In genomic region chr2:108640731-108641130, GRCh38 we compare ENCODE assay signal across 10 cellular contexts.
DNase-seq lines count a peak whose midpoint lies in the region; ATAC-seq, FAIRE-seq and TF ChIP-seq lines count a peak whose summit lies in the region.
"Had no signal": no experiment of that assay in that cellular context is flagged by ENCODE, and none has a peak within 500 bp of the region (broad histone marks: within the 10 kb centered on the region; RNA-seq: fewer than 3 reads in every experiment).

No MANE protein-coding gene starts in this region.

- TF ChIP-seq POLR2A in NB4 (IDR thresholded peaks at IDR 0.05; ENCODE audit: extremely low read depth, insufficient read length) = no peak

- H3K36me3 ChIP-seq in pancreas = no peaks in the 10 kb centered on the region

- no peak for ATAC-seq in pancreas
- ATAC-seq in GM18861 (IDR thresholded peaks at IDR 0.05; ENCODE audit: unreplicated experiment) = no peak

- H3K27ac ChIP-seq in pancreas = no peak overlapping the region

- no peaks in the 10 kb centered on the region for H3K27me3 ChIP-seq in pancreas

- intact Hi-C loops in pancreas (cut with DNase I) = no loop called here

- FAIRE-seq in pancreas (lab: Jason Lieb, UNC) = no peak

- TF ChIP-seq CTCF in NB4 (IDR thresholded peaks at IDR 0.05; ENCODE audit: low read depth, low read length) = no peak
- no peak for TF ChIP-seq CTCF in pancreas (IDR thresholded peaks at IDR 0.05)

- H3K4me3 ChIP-seq in NB4 (ENCODE audit: low read depth, low read length) = no peak overlapping the region
- H3K4me3 ChIP-seq in pancreas = no peak overlapping the region

- WGBS in pancreas, 2 donors = 87 to 93% methylated on average over 4 of the region's 4 CpGs

- no peaks in the 10 kb centered on the region for H3K9me3 ChIP-seq in pancreas

- DNase-seq in EH (ENCODE audit: low read depth) (peak; percentile 92), NB4 (ENCODE audit: low read depth) (peak; percentile 46), dedifferentiated amniotic fluid mesenchymal stem cell (ENCODE audit: extremely low spot score) (peak; percentile 83), renal cortical epithelial cell (ENCODE audit: low read depth) (peak; percentile 92), pancreas (no peak)
- DNase-seq in stimulated activated naive CD4-positive, alpha-beta T cell treated with Interleukin-2 at 50 U/mL for 16 hours (lab: John Stamatoyannopoulos, UW) = no peak
- DNase-seq: endodermal cell, mesendoderm, NCI-H2029 had no signal

- peaks cover 3 to 17% (median 5%) of the 10 kb centered on the region in 3 donors for H3K4me1 ChIP-seq in pancreas

Comparison
In these comparisons a context has a peak if more than half of its experiments do, and no peak if none do; other contexts are left out.
1. DNase-seq: peak in EH (single experiment), NB4 (single experiment), dedifferentiated amniotic fluid mesenchymal stem cell (single experiment) and renal cortical epithelial cell (single experiment); none in pancreas (0 of 6) and stimulated activated naive CD4-positive, alpha-beta T cell treated with Interleukin-2 at 50 U/mL for 16 hours (single experiment).